Comparison of ENCODE assay signal across 8 cellular contexts in the genomic region with DNA sequence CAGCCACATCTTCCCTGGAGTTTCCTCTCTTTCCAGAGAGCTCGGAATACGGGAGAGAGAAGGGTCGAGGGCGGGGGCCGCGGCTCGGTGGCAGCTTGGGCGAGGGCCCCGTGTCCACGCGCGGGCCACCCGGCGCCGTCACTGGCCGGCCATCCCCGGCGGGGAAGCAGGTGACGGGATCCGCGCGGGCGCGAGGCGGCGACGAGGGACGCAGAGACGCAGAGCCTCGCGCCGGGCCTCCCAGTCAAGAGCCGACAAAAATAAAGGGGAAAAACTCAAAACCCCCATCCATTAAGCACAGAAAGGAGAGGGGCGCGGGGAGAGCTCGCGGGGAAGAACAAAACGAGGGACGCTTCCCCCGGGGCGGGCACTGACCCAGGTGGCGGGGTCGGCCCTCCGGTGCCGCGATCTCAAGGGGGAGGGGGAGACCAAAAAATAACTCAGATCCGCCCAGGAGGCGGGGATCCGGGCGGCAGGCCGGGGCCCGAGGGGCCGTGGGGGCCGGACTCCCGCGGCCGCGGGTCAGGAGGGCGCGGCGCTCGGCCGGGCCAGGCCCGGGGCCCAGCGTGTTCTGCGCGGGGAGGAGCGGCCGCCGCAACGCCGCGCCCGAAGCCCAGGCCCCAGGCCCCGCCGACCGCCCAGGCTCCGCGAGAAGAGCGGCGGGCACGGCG. TPM values are rescaled to one million over a fixed set of nuclear protein-coding genes. Genes with fewer than 3 reads are reported as not detected.
A peak's percentile ranks its signal among the peaks of the same experiment; 100 is the strongest.
DNase-seq lines count a peak whose midpoint lies in the region; ATAC-seq and TF ChIP-seq lines count a peak whose summit lies in the region.

No MANE protein-coding gene starts in this region.

- H3K27ac ChIP-seq in ACC112 (ENCODE audit: low read depth, low read length) (peak overlapping the region; percentile 82), osteoblast (ENCODE audit: low read depth, low read length) (peak overlapping the region; percentile 84), upper lobe of left lung (peak overlapping the region; percentile 98 to 99 (median 98))

- 0 to 1% methylated on average over 41 to 46 of the region's 83 CpGs for WGBS in upper lobe of left lung, 2 donors

- TF ChIP-seq EP300 in upper lobe of left lung (IDR thresholded peaks at IDR 0.05): no peak

- H3K36me3 ChIP-seq in ACC112 (ENCODE audit: insufficient read depth, low read length) (no peaks in the 10 kb centered on the region), osteoblast (ENCODE audit: insufficient read depth, low read length) (peaks cover 11% of the 10 kb centered on the region), upper lobe of left lung (peaks cover 0 to 9% (median 2%) of the 10 kb centered on the region in 4 donors)

- H3K79me2 ChIP-seq in ACC112 (ENCODE audit: control insufficient read depth, insufficient read depth, low read length, unreplicated experiment) (peaks cover 28% of the 10 kb centered on the region), osteoblast (ENCODE audit: insufficient read depth, low read length) (peaks cover 38% of the 10 kb centered on the region)

- ATAC-seq in GM18861 (IDR thresholded peaks at IDR 0.05; ENCODE audit: unreplicated experiment): peak; percentile 32
- peak; percentile 53 for ATAC-seq in HG03045 (IDR thresholded peaks at IDR 0.05; ENCODE audit: unreplicated experiment)
- peak; percentile 71 to 85 for ATAC-seq in upper lobe of left lung (ENCODE audit: low FRiP score in 2 of 2)

- H2AFZ ChIP-seq in ACC112 (ENCODE audit: low read length, unreplicated experiment) (peak overlapping the region; percentile 93), osteoblast (ENCODE audit: low read length) (peak overlapping the region; percentile 97)

- DNase-seq in activated gamma-delta T cell treated with Interleukin-2 at 50 U/mL for 16 hours: peak; percentile 43
- DNase-seq in globus pallidus (ENCODE audit: low spot score): peak; percentile 46
- peak; percentile 95 for DNase-seq in osteoblast (ENCODE audit: insufficient read length, low spot score, missing footprints)
- peak; percentile 70 to 94 for DNase-seq in upper lobe of left lung

- peak in 1 of 4 donors; percentile 12 for TF ChIP-seq POLR2A in upper lobe of left lung (IDR thresholded peaks at IDR 0.05)

- H3K4me3 ChIP-seq in ACC112 (ENCODE audit: low read depth, low read length) (peak overlapping the region; percentile 96), osteoblast (ENCODE audit: insufficient read depth, low read length) (peak overlapping the region; percentile 95), upper lobe of left lung (peak overlapping the region; percentile 78 to 84 (median 81))

- no peaks in the 10 kb centered on the region for H3K27me3 ChIP-seq in ACC112 (ENCODE audit: insufficient read depth, low read length)
- H3K27me3 ChIP-seq in osteoblast (ENCODE audit: insufficient read depth, low read length): no peaks in the 10 kb centered on the region
- no peaks in the 10 kb centered on the region for H3K27me3 ChIP-seq in upper lobe of left lung

- H4K20me1 ChIP-seq in osteoblast (ENCODE audit: insufficient read depth, low read length): peaks cover 14% of the 10 kb centered on the region

- H3K4me1 ChIP-seq in ACC112 (ENCODE audit: control insufficient read depth, insufficient read depth, low read length, unreplicated experiment) (peaks cover 8% of the 10 kb centered on the region), osteoblast (ENCODE audit: insufficient read depth, low read length) (peaks cover 12% of the 10 kb centered on the region), upper lobe of left lung (peaks cover 9 to 23% (median 10%) of the 10 kb centered on the region in 4 donors)

- no peaks in the 10 kb centered on the region for H3K9me3 ChIP-seq in osteoblast (ENCODE audit: low read depth, low read length)
- no peaks in the 10 kb centered on the region for H3K9me3 ChIP-seq in upper lobe of left lung

- H3K4me2 ChIP-seq in osteoblast (ENCODE audit: insufficient read depth, low read length): peak overlapping the region; percentile 92

- TF ChIP-seq CTCF in osteoblast (IDR thresholded peaks at IDR 0.05; ENCODE audit: extremely low read depth, low read depth, low read length) (no peak), upper lobe of left lung (IDR thresholded peaks at IDR 0.05) (peak in 1 of 6 experiments; percentile 11)

TF ChIP-seq in PFSK-1, 5 proteins besides CTCF, POLR2A, EP300 and RAD21:
- TF ChIP-seq SIN3A (IDR thresholded peaks at IDR 0.05; ENCODE audit: borderline replicate concordance, insufficient read depth, low read length) (no peak), REST (IDR thresholded peaks at IDR 0.05; ENCODE audit: insufficient read depth in 1 of 2, low read depth in 2 of 2, low read length in 2 of 2) (no peak), TAF1 (IDR thresholded peaks at IDR 0.05; ENCODE audit: borderline replicate concordance, insufficient read depth, low read length) (0 out of 2 replicates have a peak, but pooled peaks have one; percentile 5), FOXP2 (optimal IDR thresholded peaks at IDR 0.05; ENCODE audit: borderline replicate concordance, extremely low read depth, extremely low read length, insufficient read depth) (no peak), POLR2AphosphoS5 (IDR thresholded peaks at IDR 0.05; ENCODE audit: low read depth, low read length) (no peak)
TF ChIP-seq in PFSK-1: peak in this region for 1.

RNA-seq across cellular contexts. Expression of gene RNF103, which starts 0.7 kb away (rescaled TPM):
- polyA plus RNA-seq in PFSK-1 (2012; ENCODE audit: insufficient read length, low read depth): 4.4 TPM
- total RNA-seq in osteoblast (28.2 and 37.4 TPM in 2 replicates), upper lobe of left lung (10 to 100 TPM; 13.7 to 48.4 (median 21.3) TPM)

RNA-seq across cellular contexts. Expression of gene CHMP3, which starts 59.8 kb away (rescaled TPM):
- polyA plus RNA-seq in PFSK-1 (2012; ENCODE audit: insufficient read length, low read depth): 39.1 TPM
- total RNA-seq in osteoblast (76.0 and 84.3 TPM in 2 replicates), upper lobe of left lung (100 to 1,000 TPM in 3 of 6 donors, 10 to 100 TPM in 3; 68.1 to 176 (median 106) TPM)

Comparison
In these comparisons a context has a peak if more than half of its experiments do, and no peak if none do; other contexts are left out.
1. Peak in every context shown above with its lines: DNase-seq, ATAC-seq, H3K4me3 ChIP-seq and H3K27ac ChIP-seq.
2. DNase-seq: peak in every context shown above with its lines; median percentile 95 in osteoblast; 82 in upper lobe of left lung; 46 in globus pallidus; 43 in activated gamma-delta T cell treated with Interleukin-2 at 50 U/mL for 16 hours.